ENCODE assay signal across 1 cellular context in the genomic region with DNA sequence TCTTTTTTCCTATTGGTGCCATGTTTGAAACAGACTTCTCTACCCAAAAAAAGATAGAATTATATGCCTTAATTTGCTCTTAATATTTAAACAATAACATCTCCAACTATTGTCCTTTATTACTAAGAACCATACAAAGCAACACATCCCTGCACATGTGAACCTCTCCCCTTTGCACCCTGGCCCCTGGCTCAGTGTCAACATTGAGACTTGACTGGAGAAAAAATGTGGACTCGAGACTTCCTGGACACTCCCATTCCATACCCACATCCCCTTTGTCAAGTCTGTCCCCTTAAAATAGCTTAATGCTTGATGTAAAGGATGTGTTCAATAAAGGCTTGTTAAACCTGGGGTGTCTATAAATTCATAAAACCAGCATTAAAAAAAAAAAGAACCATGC.
TF ChIP-seq lines count a peak whose summit lies in the region.

No MANE protein-coding gene starts in this region.

TF ChIP-seq in HepG2, 621 proteins besides CTCF, POLR2A, EP300 and RAD21 (continued from another document and continues in another):
- TF ChIP-seq, protein P1, sequence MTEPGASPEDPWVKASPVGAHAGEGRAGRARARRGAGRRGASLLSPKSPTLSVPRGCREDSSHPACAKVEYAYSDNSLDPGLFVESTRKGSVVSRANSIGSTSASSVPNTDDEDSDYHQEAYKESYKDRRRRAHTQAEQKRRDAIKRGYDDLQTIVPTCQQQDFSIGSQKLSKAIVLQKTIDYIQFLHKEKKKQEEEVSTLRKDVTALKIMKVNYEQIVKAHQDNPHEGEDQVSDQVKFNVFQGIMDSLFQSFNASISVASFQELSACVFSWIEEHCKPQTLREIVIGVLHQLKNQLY (CRISPR knock-in tag; IDR thresholded peaks at IDR 0.05): 0 out of 2 replicates have a peak, but pooled peaks have one; percentile 23
- TF ChIP-seq ELF3 (CRISPR knock-in tag; IDR thresholded peaks at IDR 0.05) (peak; percentile 59), SOX5 (CRISPR knock-in tag; IDR thresholded peaks at IDR 0.05; ENCODE audit: borderline replicate concordance) (peak; percentile 89), BCL6 (CRISPR knock-in tag; IDR thresholded peaks at IDR 0.05) (no peak), ZNF761 (CRISPR knock-in tag; conservative IDR thresholded peaks at IDR 0.05) (no peak), ARNT2 (CRISPR knock-in tag; IDR thresholded peaks at IDR 0.05; ENCODE audit: low read depth) (no peak), ZNF720 (CRISPR knock-in tag; IDR thresholded peaks at IDR 0.05) (no peak), HDAC2 (CRISPR knock-in tag; IDR thresholded peaks at IDR 0.05) (peak; percentile 40; the same call in 1 of the 2 replicates), ZNF747 (CRISPR knock-in tag; IDR thresholded peaks at IDR 0.05; ENCODE audit: borderline replicate concordance) (no peak), MLLT10 (CRISPR knock-in tag; IDR thresholded peaks at IDR 0.05) (no peak), ZNF724P (CRISPR knock-in tag; IDR thresholded peaks at IDR 0.05; ENCODE audit: borderline replicate concordance) (no peak), RFX1 (IDR thresholded peaks at IDR 0.05) (no peak), KAT8 (CRISPR knock-in tag; IDR thresholded peaks at IDR 0.05) (no peak), MED8 (CRISPR knock-in tag; IDR thresholded peaks at IDR 0.05; ENCODE audit: insufficient replicate concordance) (no peak), ZSCAN31 (CRISPR knock-in tag; IDR thresholded peaks at IDR 0.05; ENCODE audit: low read depth) (no peak), RCOR2 (CRISPR knock-in tag; IDR thresholded peaks at IDR 0.05) (peak; percentile 37; the same call in 1 of the 2 replicates), ZNF138 (CRISPR knock-in tag; IDR thresholded peaks at IDR 0.05; ENCODE audit: low read depth) (no peak), PAF1 (CRISPR knock-in tag; IDR thresholded peaks at IDR 0.05) (no peak), ZNF781 (CRISPR knock-in tag; IDR thresholded peaks at IDR 0.05; ENCODE audit: borderline replicate concordance, not compliant biosample characterization) (no peak)
- TF ChIP-seq, protein P2, sequence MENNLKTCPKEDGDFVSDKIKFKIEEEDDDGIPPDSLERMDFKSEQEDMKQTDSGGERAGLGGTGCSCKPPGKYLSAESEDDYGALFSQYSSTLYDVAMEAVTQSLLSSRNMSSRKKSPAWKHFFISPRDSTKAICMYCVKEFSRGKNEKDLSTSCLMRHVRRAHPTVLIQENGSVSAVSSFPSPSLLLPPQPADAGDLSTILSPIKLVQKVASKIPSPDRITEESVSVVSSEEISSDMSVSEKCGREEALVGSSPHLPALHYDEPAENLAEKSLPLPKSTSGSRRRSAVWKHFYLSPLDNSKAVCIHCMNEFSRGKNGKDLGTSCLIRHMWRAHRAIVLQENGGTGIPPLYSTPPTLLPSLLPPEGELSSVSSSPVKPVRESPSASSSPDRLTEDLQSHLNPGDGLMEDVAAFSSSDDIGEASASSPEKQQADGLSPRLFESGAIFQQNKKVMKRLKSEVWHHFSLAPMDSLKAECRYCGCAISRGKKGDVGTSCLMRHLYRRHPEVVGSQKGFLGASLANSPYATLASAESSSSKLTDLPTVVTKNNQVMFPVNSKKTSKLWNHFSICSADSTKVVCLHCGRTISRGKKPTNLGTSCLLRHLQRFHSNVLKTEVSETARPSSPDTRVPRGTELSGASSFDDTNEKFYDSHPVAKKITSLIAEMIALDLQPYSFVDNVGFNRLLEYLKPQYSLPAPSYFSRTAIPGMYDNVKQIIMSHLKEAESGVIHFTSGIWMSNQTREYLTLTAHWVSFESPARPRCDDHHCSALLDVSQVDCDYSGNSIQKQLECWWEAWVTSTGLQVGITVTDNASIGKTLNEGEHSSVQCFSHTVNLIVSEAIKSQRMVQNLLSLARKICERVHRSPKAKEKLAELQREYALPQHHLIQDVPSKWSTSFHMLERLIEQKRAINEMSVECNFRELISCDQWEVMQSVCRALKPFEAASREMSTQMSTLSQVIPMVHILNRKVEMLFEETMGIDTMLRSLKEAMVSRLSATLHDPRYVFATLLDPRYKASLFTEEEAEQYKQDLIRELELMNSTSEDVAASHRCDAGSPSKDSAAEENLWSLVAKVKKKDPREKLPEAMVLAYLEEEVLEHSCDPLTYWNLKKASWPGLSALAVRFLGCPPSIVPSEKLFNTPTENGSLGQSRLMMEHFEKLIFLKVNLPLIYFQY (CRISPR knock-in tag; IDR thresholded peaks at IDR 0.05; ENCODE audit: borderline replicate concordance): no peak
- TF ChIP-seq, protein P3, sequence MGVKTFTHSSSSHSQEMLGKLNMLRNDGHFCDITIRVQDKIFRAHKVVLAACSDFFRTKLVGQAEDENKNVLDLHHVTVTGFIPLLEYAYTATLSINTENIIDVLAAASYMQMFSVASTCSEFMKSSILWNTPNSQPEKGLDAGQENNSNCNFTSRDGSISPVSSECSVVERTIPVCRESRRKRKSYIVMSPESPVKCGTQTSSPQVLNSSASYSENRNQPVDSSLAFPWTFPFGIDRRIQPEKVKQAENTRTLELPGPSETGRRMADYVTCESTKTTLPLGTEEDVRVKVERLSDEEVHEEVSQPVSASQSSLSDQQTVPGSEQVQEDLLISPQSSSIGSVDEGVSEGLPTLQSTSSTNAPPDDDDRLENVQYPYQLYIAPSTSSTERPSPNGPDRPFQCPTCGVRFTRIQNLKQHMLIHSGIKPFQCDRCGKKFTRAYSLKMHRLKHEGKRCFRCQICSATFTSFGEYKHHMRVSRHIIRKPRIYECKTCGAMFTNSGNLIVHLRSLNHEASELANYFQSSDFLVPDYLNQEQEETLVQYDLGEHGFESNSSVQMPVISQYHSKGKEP (CRISPR knock-in tag; IDR thresholded peaks at IDR 0.05): no peak
- TF ChIP-seq, protein P4, sequence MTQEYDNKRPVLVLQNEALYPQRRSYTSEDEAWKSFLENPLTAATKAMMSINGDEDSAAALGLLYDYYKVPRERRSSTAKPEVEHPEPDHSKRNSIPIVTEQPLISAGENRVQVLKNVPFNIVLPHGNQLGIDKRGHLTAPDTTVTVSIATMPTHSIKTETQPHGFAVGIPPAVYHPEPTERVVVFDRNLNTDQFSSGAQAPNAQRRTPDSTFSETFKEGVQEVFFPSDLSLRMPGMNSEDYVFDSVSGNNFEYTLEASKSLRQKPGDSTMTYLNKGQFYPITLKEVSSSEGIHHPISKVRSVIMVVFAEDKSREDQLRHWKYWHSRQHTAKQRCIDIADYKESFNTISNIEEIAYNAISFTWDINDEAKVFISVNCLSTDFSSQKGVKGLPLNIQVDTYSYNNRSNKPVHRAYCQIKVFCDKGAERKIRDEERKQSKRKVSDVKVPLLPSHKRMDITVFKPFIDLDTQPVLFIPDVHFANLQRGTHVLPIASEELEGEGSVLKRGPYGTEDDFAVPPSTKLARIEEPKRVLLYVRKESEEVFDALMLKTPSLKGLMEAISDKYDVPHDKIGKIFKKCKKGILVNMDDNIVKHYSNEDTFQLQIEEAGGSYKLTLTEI (CRISPR knock-in tag; conservative IDR thresholded peaks at IDR 0.05): no peak
- TF ChIP-seq, protein P5, sequence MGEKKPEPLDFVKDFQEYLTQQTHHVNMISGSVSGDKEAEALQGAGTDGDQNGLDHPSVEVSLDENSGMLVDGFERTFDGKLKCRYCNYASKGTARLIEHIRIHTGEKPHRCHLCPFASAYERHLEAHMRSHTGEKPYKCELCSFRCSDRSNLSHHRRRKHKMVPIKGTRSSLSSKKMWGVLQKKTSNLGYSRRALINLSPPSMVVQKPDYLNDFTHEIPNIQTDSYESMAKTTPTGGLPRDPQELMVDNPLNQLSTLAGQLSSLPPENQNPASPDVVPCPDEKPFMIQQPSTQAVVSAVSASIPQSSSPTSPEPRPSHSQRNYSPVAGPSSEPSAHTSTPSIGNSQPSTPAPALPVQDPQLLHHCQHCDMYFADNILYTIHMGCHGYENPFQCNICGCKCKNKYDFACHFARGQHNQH (CRISPR knock-in tag; IDR thresholded peaks at IDR 0.05): no peak
- TF ChIP-seq, protein P6, sequence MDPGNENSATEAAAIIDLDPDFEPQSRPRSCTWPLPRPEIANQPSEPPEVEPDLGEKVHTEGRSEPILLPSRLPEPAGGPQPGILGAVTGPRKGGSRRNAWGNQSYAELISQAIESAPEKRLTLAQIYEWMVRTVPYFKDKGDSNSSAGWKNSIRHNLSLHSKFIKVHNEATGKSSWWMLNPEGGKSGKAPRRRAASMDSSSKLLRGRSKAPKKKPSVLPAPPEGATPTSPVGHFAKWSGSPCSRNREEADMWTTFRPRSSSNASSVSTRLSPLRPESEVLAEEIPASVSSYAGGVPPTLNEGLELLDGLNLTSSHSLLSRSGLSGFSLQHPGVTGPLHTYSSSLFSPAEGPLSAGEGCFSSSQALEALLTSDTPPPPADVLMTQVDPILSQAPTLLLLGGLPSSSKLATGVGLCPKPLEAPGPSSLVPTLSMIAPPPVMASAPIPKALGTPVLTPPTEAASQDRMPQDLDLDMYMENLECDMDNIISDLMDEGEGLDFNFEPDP (CRISPR knock-in tag; conservative IDR thresholded peaks at IDR 0.05): no peak
- TF ChIP-seq, protein P7, sequence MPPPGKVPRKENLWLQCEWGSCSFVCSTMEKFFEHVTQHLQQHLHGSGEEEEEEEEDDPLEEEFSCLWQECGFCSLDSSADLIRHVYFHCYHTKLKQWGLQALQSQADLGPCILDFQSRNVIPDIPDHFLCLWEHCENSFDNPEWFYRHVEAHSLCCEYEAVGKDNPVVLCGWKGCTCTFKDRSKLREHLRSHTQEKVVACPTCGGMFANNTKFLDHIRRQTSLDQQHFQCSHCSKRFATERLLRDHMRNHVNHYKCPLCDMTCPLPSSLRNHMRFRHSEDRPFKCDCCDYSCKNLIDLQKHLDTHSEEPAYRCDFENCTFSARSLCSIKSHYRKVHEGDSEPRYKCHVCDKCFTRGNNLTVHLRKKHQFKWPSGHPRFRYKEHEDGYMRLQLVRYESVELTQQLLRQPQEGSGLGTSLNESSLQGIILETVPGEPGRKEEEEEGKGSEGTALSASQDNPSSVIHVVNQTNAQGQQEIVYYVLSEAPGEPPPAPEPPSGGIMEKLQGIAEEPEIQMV (CRISPR knock-in tag; IDR thresholded peaks at IDR 0.05; ENCODE audit: low read depth): no peak
- TF ChIP-seq, protein P8, sequence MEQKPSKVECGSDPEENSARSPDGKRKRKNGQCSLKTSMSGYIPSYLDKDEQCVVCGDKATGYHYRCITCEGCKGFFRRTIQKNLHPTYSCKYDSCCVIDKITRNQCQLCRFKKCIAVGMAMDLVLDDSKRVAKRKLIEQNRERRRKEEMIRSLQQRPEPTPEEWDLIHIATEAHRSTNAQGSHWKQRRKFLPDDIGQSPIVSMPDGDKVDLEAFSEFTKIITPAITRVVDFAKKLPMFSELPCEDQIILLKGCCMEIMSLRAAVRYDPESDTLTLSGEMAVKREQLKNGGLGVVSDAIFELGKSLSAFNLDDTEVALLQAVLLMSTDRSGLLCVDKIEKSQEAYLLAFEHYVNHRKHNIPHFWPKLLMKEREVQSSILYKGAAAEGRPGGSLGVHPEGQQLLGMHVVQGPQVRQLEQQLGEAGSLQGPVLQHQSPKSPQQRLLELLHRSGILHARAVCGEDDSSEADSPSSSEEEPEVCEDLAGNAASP (CRISPR knock-in tag; IDR thresholded peaks at IDR 0.05; ENCODE audit: borderline replicate concordance): no peak
- TF ChIP-seq, protein P9, sequence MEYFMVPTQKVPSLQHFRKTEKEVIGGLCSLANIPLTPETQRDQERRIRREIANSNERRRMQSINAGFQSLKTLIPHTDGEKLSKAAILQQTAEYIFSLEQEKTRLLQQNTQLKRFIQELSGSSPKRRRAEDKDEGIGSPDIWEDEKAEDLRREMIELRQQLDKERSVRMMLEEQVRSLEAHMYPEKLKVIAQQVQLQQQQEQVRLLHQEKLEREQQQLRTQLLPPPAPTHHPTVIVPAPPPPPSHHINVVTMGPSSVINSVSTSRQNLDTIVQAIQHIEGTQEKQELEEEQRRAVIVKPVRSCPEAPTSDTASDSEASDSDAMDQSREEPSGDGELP (IDR thresholded peaks at IDR 0.05; ENCODE audit: borderline replicate concordance, low read depth): no peak
- TF ChIP-seq, protein P10, sequence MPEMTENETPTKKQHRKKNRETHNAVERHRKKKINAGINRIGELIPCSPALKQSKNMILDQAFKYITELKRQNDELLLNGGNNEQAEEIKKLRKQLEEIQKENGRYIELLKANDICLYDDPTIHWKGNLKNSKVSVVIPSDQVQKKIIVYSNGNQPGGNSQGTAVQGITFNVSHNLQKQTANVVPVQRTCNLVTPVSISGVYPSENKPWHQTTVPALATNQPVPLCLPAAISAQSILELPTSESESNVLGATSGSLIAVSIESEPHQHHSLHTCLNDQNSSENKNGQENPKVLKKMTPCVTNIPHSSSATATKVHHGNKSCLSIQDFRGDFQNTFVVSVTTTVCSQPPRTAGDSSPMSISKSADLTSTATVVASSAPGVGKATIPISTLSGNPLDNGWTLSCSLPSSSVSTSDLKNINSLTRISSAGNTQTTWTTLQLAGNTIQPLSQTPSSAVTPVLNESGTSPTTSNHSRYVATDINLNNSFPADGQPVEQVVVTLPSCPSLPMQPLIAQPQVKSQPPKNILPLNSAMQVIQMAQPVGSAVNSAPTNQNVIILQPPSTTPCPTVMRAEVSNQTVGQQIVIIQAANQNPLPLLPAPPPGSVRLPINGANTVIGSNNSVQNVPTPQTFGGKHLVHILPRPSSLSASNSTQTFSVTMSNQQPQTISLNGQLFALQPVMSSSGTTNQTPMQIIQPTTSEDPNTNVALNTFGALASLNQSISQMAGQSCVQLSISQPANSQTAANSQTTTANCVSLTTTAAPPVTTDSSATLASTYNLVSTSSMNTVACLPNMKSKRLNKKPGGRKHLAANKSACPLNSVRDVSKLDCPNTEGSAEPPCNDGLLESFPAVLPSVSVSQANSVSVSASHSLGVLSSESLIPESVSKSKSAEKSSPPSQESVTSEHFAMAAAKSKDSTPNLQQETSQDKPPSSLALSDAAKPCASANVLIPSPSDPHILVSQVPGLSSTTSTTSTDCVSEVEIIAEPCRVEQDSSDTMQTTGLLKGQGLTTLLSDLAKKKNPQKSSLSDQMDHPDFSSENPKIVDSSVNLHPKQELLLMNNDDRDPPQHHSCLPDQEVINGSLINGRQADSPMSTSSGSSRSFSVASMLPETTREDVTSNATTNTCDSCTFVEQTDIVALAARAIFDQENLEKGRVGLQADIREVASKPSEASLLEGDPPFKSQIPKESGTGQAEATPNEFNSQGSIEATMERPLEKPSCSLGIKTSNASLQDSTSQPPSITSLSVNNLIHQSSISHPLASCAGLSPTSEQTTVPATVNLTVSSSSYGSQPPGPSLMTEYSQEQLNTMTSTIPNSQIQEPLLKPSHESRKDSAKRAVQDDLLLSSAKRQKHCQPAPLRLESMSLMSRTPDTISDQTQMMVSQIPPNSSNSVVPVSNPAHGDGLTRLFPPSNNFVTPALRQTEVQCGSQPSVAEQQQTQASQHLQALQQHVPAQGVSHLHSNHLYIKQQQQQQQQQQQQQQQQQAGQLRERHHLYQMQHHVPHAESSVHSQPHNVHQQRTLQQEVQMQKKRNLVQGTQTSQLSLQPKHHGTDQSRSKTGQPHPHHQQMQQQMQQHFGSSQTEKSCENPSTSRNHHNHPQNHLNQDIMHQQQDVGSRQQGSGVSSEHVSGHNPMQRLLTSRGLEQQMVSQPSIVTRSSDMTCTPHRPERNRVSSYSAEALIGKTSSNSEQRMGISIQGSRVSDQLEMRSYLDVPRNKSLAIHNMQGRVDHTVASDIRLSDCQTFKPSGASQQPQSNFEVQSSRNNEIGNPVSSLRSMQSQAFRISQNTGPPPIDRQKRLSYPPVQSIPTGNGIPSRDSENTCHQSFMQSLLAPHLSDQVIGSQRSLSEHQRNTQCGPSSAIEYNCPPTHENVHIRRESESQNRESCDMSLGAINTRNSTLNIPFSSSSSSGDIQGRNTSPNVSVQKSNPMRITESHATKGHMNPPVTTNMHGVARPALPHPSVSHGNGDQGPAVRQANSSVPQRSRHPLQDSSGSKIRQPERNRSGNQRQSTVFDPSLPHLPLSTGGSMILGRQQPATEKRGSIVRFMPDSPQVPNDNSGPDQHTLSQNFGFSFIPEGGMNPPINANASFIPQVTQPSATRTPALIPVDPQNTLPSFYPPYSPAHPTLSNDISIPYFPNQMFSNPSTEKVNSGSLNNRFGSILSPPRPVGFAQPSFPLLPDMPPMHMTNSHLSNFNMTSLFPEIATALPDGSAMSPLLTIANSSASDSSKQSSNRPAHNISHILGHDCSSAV (CRISPR knock-in tag; IDR thresholded peaks at IDR 0.05; ENCODE audit: borderline replicate concordance): no peak
